In genomic region chr3:194404365-194405140, GRCh38 we compare ENCODE assay signal across 8 cellular contexts. TPM values are rescaled to one million over a fixed set of nuclear protein-coding genes. Genes with fewer than 3 reads are reported as not detected.
DNase-seq lines count a peak whose midpoint lies in the region; ATAC-seq and TF ChIP-seq lines count a peak whose summit lies in the region.

No MANE protein-coding gene starts in this region.

- H3K9me3 Mint-ChIP-seq in natural killer cell, result no peaks in the 10 kb centered on the region
- H3K9me3 Mint-ChIP-seq in natural killer cell treated with Interleukin-12 subunit alpha and Interleukin-12 subunit beta and Interleukin-15 and Interleukin-18, amount 100 ng/mL, for 72 hours, result no peaks in the 10 kb centered on the region

- no peak overlapping the region for H3K4me3 ChIP-seq in SU-DHL-6 (ENCODE audit: insufficient read depth, low read length, poor library complexity, severe bottlenecking)
- H3K4me3 ChIP-seq in esophagus squamous epithelium, result no peak overlapping the region
- H3K4me3 ChIP-seq in psoas muscle, result no peak overlapping the region

- H3K9me3 ChIP-seq in SU-DHL-6 (ENCODE audit: insufficient read depth, low read length) (no peaks in the 10 kb centered on the region), esophagus squamous epithelium (no peaks in the 10 kb centered on the region), psoas muscle (no peaks in the 10 kb centered on the region)

- H4K20me1 ChIP-seq in SU-DHL-6 (ENCODE audit: low read depth, low read length), result no peaks in the 10 kb centered on the region

- WGBS in esophagus squamous epithelium, 2 donors, result 38 to 43% methylated on average over 10 of the region's 10 CpGs
- 43 to 47% (median 45%) methylated on average over 10 of the region's 10 CpGs for WGBS in psoas muscle, 3 donors

- no peak overlapping the region for H3K9ac ChIP-seq in SU-DHL-6 (ENCODE audit: low read length)

- H3K4me1 ChIP-seq in esophagus squamous epithelium (no peaks in the 10 kb centered on the region), psoas muscle (no peaks in the 10 kb centered on the region)

- H3K4me3 Mint-ChIP-seq in natural killer cell, result no peak overlapping the region
- H3K4me3 Mint-ChIP-seq in natural killer cell treated with Interleukin-12 subunit alpha and Interleukin-12 subunit beta and Interleukin-15 and Interleukin-18, amount 100 ng/mL, for 72 hours, result no peak overlapping the region

- peaks cover 5 to 6% of the 10 kb centered on the region in 2 donors for H3K4me1 Mint-ChIP-seq in natural killer cell
- peaks cover 5 to 6% of the 10 kb centered on the region in 2 donors for H3K4me1 Mint-ChIP-seq in natural killer cell treated with Interleukin-12 subunit alpha and Interleukin-12 subunit beta and Interleukin-15 and Interleukin-18, amount 100 ng/mL, for 72 hours (ENCODE audit: low read depth in 2 of 2)

- H3K27me3 ChIP-seq in SU-DHL-6 (ENCODE audit: low read length), result no peaks in the 10 kb centered on the region
- H3K27me3 ChIP-seq in esophagus squamous epithelium, result peaks cover 0 to 6% (median 0%) of the 10 kb centered on the region in 4 donors
- peaks cover 0 to 4% (median 0%) of the 10 kb centered on the region in 3 donors for H3K27me3 ChIP-seq in psoas muscle (ENCODE audit: insufficient read depth in 3 of 3, low read length in 2 of 3)

- TF ChIP-seq CTCF in natural killer cell (IDR thresholded peaks at IDR 0.05) (peak; percentile 93), SU-DHL-6 (IDR thresholded peaks at IDR 0.05; ENCODE audit: insufficient read depth, low read length, poor library complexity, severe bottlenecking) (peak; percentile 74), esophagus squamous epithelium (IDR thresholded peaks at IDR 0.05) (peak; percentile 39 to 75 (median 59)), psoas muscle (IDR thresholded peaks at IDR 0.05) (peak; percentile 73)

- no peak overlapping the region for H3K4me2 ChIP-seq in SU-DHL-6 (ENCODE audit: low read depth, low read length, poor library complexity, severe bottlenecking)

- no peaks in the 10 kb centered on the region for H3K36me3 Mint-ChIP-seq in natural killer cell
- H3K36me3 Mint-ChIP-seq in natural killer cell treated with Interleukin-12 subunit alpha and Interleukin-12 subunit beta and Interleukin-15 and Interleukin-18, amount 100 ng/mL, for 72 hours, result no peaks in the 10 kb centered on the region

- H3K9me2 ChIP-seq in SU-DHL-6 (replicated peaks; ENCODE audit: insufficient read depth, low read length), result no peaks in the 10 kb centered on the region

- peak in 2 of 3 donors; percentile 40 to 53 for ATAC-seq in natural killer cell
- ATAC-seq in natural killer cell treated with Interleukin-12 subunit alpha and Interleukin-12 subunit beta and Interleukin-15 and Interleukin-18, amount 100 ng/mL, for 72 hours, result no peak
- no peak for ATAC-seq in psoas muscle
- ATAC-seq in GM18498 (IDR thresholded peaks at IDR 0.05; ENCODE audit: unreplicated experiment), result no peak

- H3K27ac ChIP-seq in SU-DHL-6 (ENCODE audit: low read depth, low read length), result no peak overlapping the region
- no peak overlapping the region for H3K27ac ChIP-seq in esophagus squamous epithelium
- no peak overlapping the region for H3K27ac ChIP-seq in psoas muscle

- H3K79me2 ChIP-seq in SU-DHL-6 (ENCODE audit: insufficient read depth, low read length), result no peaks in the 10 kb centered on the region

- H3K27me3 Mint-ChIP-seq in natural killer cell (ENCODE audit: low read depth in 2 of 2), result no peaks in the 10 kb centered on the region
- H3K27me3 Mint-ChIP-seq in natural killer cell treated with Interleukin-12 subunit alpha and Interleukin-12 subunit beta and Interleukin-15 and Interleukin-18, amount 100 ng/mL, for 72 hours, result peaks cover 0 to 8% of the 10 kb centered on the region in 2 donors

- peaks cover 24% of the 10 kb centered on the region for H3F3A ChIP-seq in SU-DHL-6 (ENCODE audit: insufficient read depth)

- H3K36me3 ChIP-seq in SU-DHL-6 (ENCODE audit: low read length) (peaks cover 7% of the 10 kb centered on the region; the same call in 1 of the 2 replicates), esophagus squamous epithelium (peaks cover 0 to 37% (median 0%) of the 10 kb centered on the region in 3 donors), psoas muscle (ENCODE audit: insufficient read depth in 1 of 2, low read depth in 1 of 2) (peaks cover 8 to 42% of the 10 kb centered on the region in 2 donors)

- no peak overlapping the region for H2AFZ ChIP-seq in SU-DHL-6 (ENCODE audit: low read depth, low read length, severe bottlenecking)

- no peak for DNase-seq in natural killer cell
- DNase-seq in natural killer cell treated with Interleukin-12 subunit alpha and Interleukin-12 subunit beta and Interleukin-15 and Interleukin-18, amount 100 ng/mL, for 72 hours (ENCODE audit: low spot score), result no peak
- DNase-seq in NCI-H1105 (lab: John Stamatoyannopoulos, UW), result peak; percentile 57
- DNase-seq in esophagus squamous epithelium (lab: John Stamatoyannopoulos, UW), result no peak
- no peak for DNase-seq in psoas muscle
- DNase-seq in activated CD8-positive, alpha-beta memory T cell treated with anti-CD3 and anti-CD28 coated beads, Interleukin-2, amount 50 U/mL, for 48 hours, result no peak

- intact Hi-C loops in natural killer cell (cut with micrococcal nuclease), result loop anchor here (1.0 kb wide), 1 partner anchor 71 kb away; no protein-coding TSS in a partner anchor
- intact Hi-C loops in esophagus squamous epithelium (cut with DNase I), result loop anchor here (5.0 kb wide), 1 partner anchor 72 kb away; no protein-coding TSS in a partner anchor
- intact Hi-C loops in psoas muscle (cut with DNase I), result loop anchor here (2.0 kb wide), 1 partner anchor 72 kb away; no protein-coding TSS in a partner anchor

- H3K27ac Mint-ChIP-seq in natural killer cell, result no peak overlapping the region
- no peak overlapping the region for H3K27ac Mint-ChIP-seq in natural killer cell treated with Interleukin-12 subunit alpha and Interleukin-12 subunit beta and Interleukin-15 and Interleukin-18, amount 100 ng/mL, for 72 hours

- no peak for TF ChIP-seq POLR2A in esophagus squamous epithelium (IDR thresholded peaks at IDR 0.05)

RNA-seq across cellular contexts. Expression of gene GP5, which starts 5.5 kb away (rescaled TPM):
- total RNA-seq in natural killer cell (under 1 TPM; 0.63 to 0.88 (median 0.80) TPM), esophagus squamous epithelium (under 1 TPM in 1 of 4 donors, not detected in 3; 0.38 TPM), psoas muscle (not detected)
- total RNA-seq in natural killer cell treated with Interleukin-12 subunit alpha and Interleukin-12 subunit beta and Interleukin-15 and Interleukin-18, amount 100 ng/mL, for 72 hours, result under 1 TPM in 1 of 2 donors, not detected in 1; 0.24 TPM
- under 1 TPM in 1 of 3 donors, not detected in 2; 0.01 TPM for polyA plus RNA-seq in psoas muscle

RNA-seq across cellular contexts. Expression of gene LRRC15, which starts 35.0 kb away (rescaled TPM):
- not detected for total RNA-seq in natural killer cell
- not detected for total RNA-seq in natural killer cell treated with Interleukin-12 subunit alpha and Interleukin-12 subunit beta and Interleukin-15 and Interleukin-18, amount 100 ng/mL, for 72 hours
- total RNA-seq in esophagus squamous epithelium, result under 1 TPM in 1 of 4 donors, not detected in 3; 0.38 TPM
- under 1 TPM in 2 of 4 donors, not detected in 2; 0.04 to 0.09 TPM for total RNA-seq in psoas muscle
- polyA plus RNA-seq in psoas muscle, result under 1 TPM in 1 of 3 donors, not detected in 2; 0.01 TPM

RNA-seq across cellular contexts. Expression of gene CPN2, which starts 53.4 kb away (rescaled TPM):
- total RNA-seq in natural killer cell, result not detected
- not detected for total RNA-seq in natural killer cell treated with Interleukin-12 subunit alpha and Interleukin-12 subunit beta and Interleukin-15 and Interleukin-18, amount 100 ng/mL, for 72 hours
- total RNA-seq in esophagus squamous epithelium, result not detected
- total RNA-seq in psoas muscle, result under 1 TPM in 1 of 4 donors, not detected in 3; 0.13 TPM
- under 1 TPM in 1 of 3 donors, not detected in 2; 0.03 TPM for polyA plus RNA-seq in psoas muscle

Comparison
In these comparisons a context has a peak if more than half of its experiments do, and no peak if none do; other contexts are left out.
1. ATAC-seq: peak in natural killer cell (2 of 3); none in natural killer cell treated with Interleukin-12 subunit alpha and Interleukin-12 subunit beta and Interleukin-15 and Interleukin-18, amount 100 ng/mL, for 72 hours (0 of 2), psoas muscle (0 of 4) and GM18498 (single experiment).
2. Peak in every context shown above with its lines, with median percentiles within 50 percentile points of each other: CTCF ChIP-seq.